ENCODE assay signal across 8 cellular contexts in genomic region chr1:174999216-174999925, GRCh38. TPM values are rescaled to one million over a fixed set of nuclear protein-coding genes. Genes with fewer than 3 reads are reported as not detected.
DNase-seq lines count a peak whose midpoint lies in the region; ATAC-seq and TF ChIP-seq lines count a peak whose summit lies in the region.

No MANE protein-coding gene starts in this region.

- H3K9me2 ChIP-seq in hepatocyte (replicated peaks; ENCODE audit: insufficient read depth), result no peaks in the 10 kb centered on the region

- in situ Hi-C loops in astrocyte of the cerebellum (cut with HindIII; ENCODE audit: low sequenced_read_pairs), result no loop called here

- H3K4me3 ChIP-seq in astrocyte of the cerebellum (ENCODE audit: low read depth, low read length) (peak overlapping the region; percentile 66), hepatocyte (peak overlapping the region; percentile 48), rectal smooth muscle tissue (ENCODE audit: low read length) (peak overlapping the region; percentile 88), aorta (ENCODE audit: low read length in 2 of 2) (peak overlapping the region; percentile 11 to 30)

- peak overlapping the region; percentile 97 for H3K27ac ChIP-seq in hepatocyte
- peak overlapping the region; percentile 99 for H3K27ac ChIP-seq in rectal smooth muscle tissue (ENCODE audit: low read depth, low read length)
- peak overlapping the region; percentile 71 to 88 for H3K27ac ChIP-seq in aorta (ENCODE audit: low read depth in 1 of 2, low read length in 2 of 2)

- no peaks in the 10 kb centered on the region for H3K36me3 ChIP-seq in hepatocyte (replicated peaks; ENCODE audit: insufficient read depth, low read depth)
- no peaks in the 10 kb centered on the region for H3K36me3 ChIP-seq in rectal smooth muscle tissue (ENCODE audit: control insufficient read depth, insufficient read depth, low read length)
- no peaks in the 10 kb centered on the region for H3K36me3 ChIP-seq in aorta (ENCODE audit: control insufficient read depth in 1 of 2, insufficient read depth in 2 of 2, low read length in 1 of 2)

- H3K4me1 ChIP-seq in hepatocyte (ENCODE audit: insufficient read depth), result peaks cover 22% of the 10 kb centered on the region
- H3K4me1 ChIP-seq in rectal smooth muscle tissue (ENCODE audit: control insufficient read depth, insufficient read depth, low read length), result no peaks in the 10 kb centered on the region
- H3K4me1 ChIP-seq in aorta (ENCODE audit: control insufficient read depth in 1 of 2, insufficient read depth in 2 of 2, low read length in 2 of 2), result no peaks in the 10 kb centered on the region

- H3K4me2 ChIP-seq in hepatocyte, result peak overlapping the region; percentile 79

- intact Hi-C loops in aorta (cut with DNase I), result loop anchor here in 1 of 2 donors (1.0 to 10.0 kb wide), 2 partner anchors 24 to 205 kb away; partner anchors contain the start of gene MRPS14

- TF ChIP-seq CTCF in astrocyte of the cerebellum (IDR thresholded peaks at IDR 0.05; ENCODE audit: low read depth, low read length, missing control alignments), result no peak
- TF ChIP-seq CTCF in hepatocyte (IDR thresholded peaks at IDR 0.05; ENCODE audit: poor library complexity), result no peak

- no peaks in the 10 kb centered on the region for H3K27me3 ChIP-seq in hepatocyte
- no peaks in the 10 kb centered on the region for H3K27me3 ChIP-seq in rectal smooth muscle tissue (ENCODE audit: control insufficient read depth, insufficient read depth, low read length)
- no peaks in the 10 kb centered on the region for H3K27me3 ChIP-seq in aorta (ENCODE audit: control insufficient read depth in 1 of 2, insufficient read depth in 2 of 2, low read length in 1 of 2)

- ATAC-seq in GM18508 (IDR thresholded peaks at IDR 0.05; ENCODE audit: insufficient read depth, unreplicated experiment) (peak; percentile 71), HG02973 (IDR thresholded peaks at IDR 0.05; ENCODE audit: unreplicated experiment) (peak; percentile 74), aorta (ENCODE audit: low FRiP score) (peak; percentile 97)

- H3K9ac ChIP-seq in rectal smooth muscle tissue (ENCODE audit: low read length), result peak overlapping the region; percentile 96

- peak overlapping the region; percentile 73 for H2AFZ ChIP-seq in hepatocyte

- H3K9me3 ChIP-seq in hepatocyte (ENCODE audit: low read depth) (no peaks in the 10 kb centered on the region), aorta (ENCODE audit: control insufficient read depth, low read length) (no peaks in the 10 kb centered on the region)

- H3K79me2 ChIP-seq in hepatocyte, result peaks cover 42% of the 10 kb centered on the region

- WGBS in hepatocyte (ENCODE audit: low lambda C conversion rate, missing lambda C conversion rate), result 1% methylated on average over 58 of the region's 58 CpGs
- 0% methylated on average over 56 to 58 of the region's 58 CpGs for WGBS in aorta, 2 donors

- peaks cover 14% of the 10 kb centered on the region for H4K20me1 ChIP-seq in hepatocyte (ENCODE audit: insufficient read depth, poor library complexity, severe bottlenecking)

- DNase-seq in NCI-H1930 (lab: John Stamatoyannopoulos, UW) (peak; percentile 98 to 99), T-helper 22 cell (ENCODE audit: low read depth) (peak; percentile 95), astrocyte of the cerebellum (ENCODE audit: low read depth) (peak; percentile 99), hepatocyte (ENCODE audit: low spot score) (peak; percentile 99), aorta (peak; percentile 98 to 99)

RNA-seq across cellular contexts. Expression of gene CACYBP, which starts 0.4 kb away (rescaled TPM):
- total RNA-seq in hepatocyte (81.7 and 100 TPM in 2 replicates), aorta (10 to 100 TPM; 54.8 to 69.6 TPM)
- polyA plus RNA-seq in hepatocyte (79.6 and 100.0 TPM in 2 replicates), aorta (10 to 100 TPM; 43.5 to 76.5 TPM)

RNA-seq across cellular contexts. Expression of gene MRPS14, which starts 23.9 kb away (rescaled TPM):
- total RNA-seq in hepatocyte (26.5 and 31.6 TPM in 2 replicates), aorta (10 to 100 TPM; 22.0 to 28.3 TPM)
- polyA plus RNA-seq in hepatocyte (60.1 and 65.8 TPM in 2 replicates), aorta (10 to 100 TPM; 21.5 to 22.7 TPM)

Comparison
In these comparisons a context has a peak if more than half of its experiments do, and no peak if none do; other contexts are left out.
1. Peak in every context shown above with its lines: DNase-seq, ATAC-seq, H3K4me3 ChIP-seq and H3K27ac ChIP-seq.
2. H3K4me3 ChIP-seq: peak in every context shown above with its lines; median percentile 88 in rectal smooth muscle tissue; 66 in astrocyte of the cerebellum; 48 in hepatocyte; 20 in aorta.